Comparison of ENCODE assay signal across 9 cellular contexts in genomic region chr17:57622886-57623433, GRCh38.
DNase-seq lines count a peak whose midpoint lies in the region; ATAC-seq and TF ChIP-seq lines count a peak whose summit lies in the region.
"Had no signal": no experiment of that assay in that cellular context is flagged by ENCODE, and none has a peak within 500 bp of the region (broad histone marks: within the 10 kb centered on the region; RNA-seq: fewer than 3 reads in every experiment).

No MANE protein-coding gene starts in this region.

- H3K36me3 ChIP-seq in mesenchymal stem cell (ENCODE audit: control insufficient read depth in 1 of 2, insufficient read depth in 2 of 2, low read depth in 1 of 2, low read length in 2 of 2): peaks cover 0 to 36% of the 10 kb centered on the region in 2 experiments

- no peak overlapping the region for H3K27ac ChIP-seq in mesenchymal stem cell (ENCODE audit: low read length, poor library complexity, severe bottlenecking)
- H3K27ac ChIP-seq: parathyroid adenoma had no signal

- peaks cover 4% of the 10 kb centered on the region for H3K79me1 ChIP-seq in mesenchymal stem cell (replicated peaks; ENCODE audit: low read length, poor library complexity, severe bottlenecking)

- ATAC-seq in GM21619 (IDR thresholded peaks at IDR 0.05; ENCODE audit: unreplicated experiment): peak; percentile 79
- ATAC-seq in GM21528 (IDR thresholded peaks at IDR 0.05; ENCODE audit: low FRiP score, unreplicated experiment): no peak

- H3K4me1 ChIP-seq in mesenchymal stem cell (ENCODE audit: control insufficient read depth, insufficient read depth, low read depth, low read length): peaks cover 15% of the 10 kb centered on the region

- no peak overlapping the region for H3K23ac ChIP-seq in mesenchymal stem cell (ENCODE audit: low read length in 2 of 2)

- H2AK5ac ChIP-seq in mesenchymal stem cell (ENCODE audit: low read length, severe bottlenecking): no peak overlapping the region

- H3K9ac ChIP-seq in mesenchymal stem cell (ENCODE audit: low read length): no peak overlapping the region
- H3K9ac ChIP-seq: parathyroid adenoma had no signal

- no peak overlapping the region for H2AFZ ChIP-seq in mesenchymal stem cell (ENCODE audit: low read depth, low read length)
- H2AFZ ChIP-seq: parathyroid adenoma had no signal

- H3K4ac ChIP-seq in mesenchymal stem cell (ENCODE audit: low read depth in 1 of 2, low read length in 2 of 2): no peak overlapping the region

- DNase-seq in GM13976 (ENCODE audit: low spot score) (peak; percentile 73), KBM-7 (peak; percentile 24), amniotic epithelial cell (ENCODE audit: low read depth) (peak; percentile 82), mesenchymal stem cell (peak; percentile 98), pons (ENCODE audit: low spot score) (no peak)
- no peak for DNase-seq in activated CD8-positive, alpha-beta memory T cell treated with anti-CD3 and anti-CD28 coated beads, Interleukin-2, amount 50 U/mL, for 48 hours

- H2BK5ac ChIP-seq in mesenchymal stem cell (ENCODE audit: low read depth, low read length, poor library complexity, severe bottlenecking): no peak overlapping the region

- no peak overlapping the region for H4K8ac ChIP-seq in mesenchymal stem cell (ENCODE audit: low read length)

- H3K4me3 ChIP-seq in mesenchymal stem cell (ENCODE audit: insufficient read depth in 1 of 2, low read depth in 1 of 2, low read length in 2 of 2): no peak overlapping the region

- no peak overlapping the region for H2BK12ac ChIP-seq in mesenchymal stem cell (ENCODE audit: low read length in 2 of 2)

- in situ Hi-C loops in GM13976 (cut with MboI; ENCODE audit: low sequenced_read_pairs, unreplicated experiment): no loop called here
- in situ Hi-C loops in KBM-7 (cut with MboI; ENCODE audit: low pct_unique_long_range_greater_than_20kb, low sequenced_read_pairs): no loop called here

- no peak for TF ChIP-seq CTCF in GM13976 (IDR thresholded peaks at IDR 0.05; ENCODE audit: borderline replicate concordance, control extremely low read depth, extremely low read depth, insufficient read depth, missing control alignments)

- no peak overlapping the region for H3K4me2 ChIP-seq in mesenchymal stem cell (ENCODE audit: low read length, poor library complexity, severe bottlenecking)

- H4K91ac ChIP-seq in mesenchymal stem cell (ENCODE audit: low read length): no peak overlapping the region

- H3K9me3 ChIP-seq in mesenchymal stem cell (ENCODE audit: control insufficient read depth, low read length): no peaks in the 10 kb centered on the region

- H3K14ac ChIP-seq in mesenchymal stem cell (ENCODE audit: low read length in 2 of 2): no peak overlapping the region

- 46% methylated on average over 12 of the region's 12 CpGs for WGBS in mesenchymal stem cell

- H3K18ac ChIP-seq in mesenchymal stem cell (ENCODE audit: low read depth in 1 of 2, low read length in 2 of 2): no peak overlapping the region

- H3K27me3 ChIP-seq in mesenchymal stem cell (ENCODE audit: control insufficient read depth in 1 of 2, insufficient read depth in 1 of 2, low read length in 2 of 2): no peaks in the 10 kb centered on the region

- no peak overlapping the region for H2BK120ac ChIP-seq in mesenchymal stem cell (ENCODE audit: low read depth, low read length)

- H2BK15ac ChIP-seq in mesenchymal stem cell (ENCODE audit: low read depth, poor library complexity, severe bottlenecking): no peak overlapping the region

Comparison
In these comparisons a context has a peak if more than half of its experiments do, and no peak if none do; other contexts are left out.
1. DNase-seq: peak in GM13976 (single experiment), KBM-7 (single experiment), amniotic epithelial cell (single experiment) and mesenchymal stem cell (single experiment); none in activated CD8-positive, alpha-beta memory T cell treated with anti-CD3 and anti-CD28 coated beads, Interleukin-2, amount 50 U/mL, for 48 hours (single experiment) and pons (single experiment).